Comparison of ENCODE assay signal across 2 cellular contexts in genomic region chr3:17479681-17480405, GRCh38.
TF ChIP-seq lines count a peak whose summit lies in the region.

No MANE protein-coding gene starts in this region.

TF ChIP-seq in A549, 52 proteins besides CTCF, POLR2A, EP300 and RAD21:
- TF ChIP-seq ZFP36 (IDR thresholded peaks at IDR 0.05; ENCODE audit: borderline replicate concordance, partially characterized antibody), result no peak
- no peak for TF ChIP-seq CBX2 (IDR thresholded peaks at IDR 0.05; ENCODE audit: borderline replicate concordance, low read depth)
- no peak for TF ChIP-seq MAZ (IDR thresholded peaks at IDR 0.05; ENCODE audit: borderline replicate concordance, low read depth, low read length)
- no peak for TF ChIP-seq JUN (IDR thresholded peaks at IDR 0.05)
- TF ChIP-seq ZC3H11A (IDR thresholded peaks at IDR 0.05), result no peak
- TF ChIP-seq BHLHE40 (IDR thresholded peaks at IDR 0.05; ENCODE audit: low read depth, low read length), result no peak
- TF ChIP-seq RCOR1 (IDR thresholded peaks at IDR 0.05; ENCODE audit: low read depth, low read length), result no peak
- no peak for TF ChIP-seq HOXA7 (CRISPR knock-in tag; IDR thresholded peaks at IDR 0.05)
- TF ChIP-seq FOSL2 (IDR thresholded peaks at IDR 0.05), result no peak
- no peak for TF ChIP-seq FOSL2 (CRISPR knock-in tag; IDR thresholded peaks at IDR 0.05)
- no peak for TF ChIP-seq RARB (CRISPR knock-in tag; IDR thresholded peaks at IDR 0.05)
- no peak for TF ChIP-seq ATOH8 (CRISPR knock-in tag; IDR thresholded peaks at IDR 0.05; ENCODE audit: low read depth)
- TF ChIP-seq NFE2L2 (conservative IDR thresholded peaks at IDR 0.05; ENCODE audit: low read length), result no peak
TF ChIP-seq in A549: peak in this region for 0.

TF ChIP-seq in IMR-90, 13 proteins besides CTCF, POLR2A, EP300 and RAD21:
- TF ChIP-seq CEBPB (IDR thresholded peaks at IDR 0.05; ENCODE audit: low read depth, low read length) (no peak), MXI1 (IDR thresholded peaks at IDR 0.05; ENCODE audit: borderline replicate concordance, low read depth, low read length) (no peak), CHD1 (IDR thresholded peaks at IDR 0.05; ENCODE audit: low read depth, low read length) (no peak), MAFK (IDR thresholded peaks at IDR 0.05; ENCODE audit: low read depth, low read length) (no peak), ELK1 (IDR thresholded peaks at IDR 0.05; ENCODE audit: borderline replicate concordance, low read depth, low read length) (no peak), FOS (IDR thresholded peaks at IDR 0.05; ENCODE audit: low read depth, low read length) (no peak), NFE2L2 (IDR thresholded peaks at IDR 0.05; ENCODE audit: low read depth, low read length) (no peak), SMC3 (IDR thresholded peaks at IDR 0.05; ENCODE audit: low read depth, low read length) (no peak), RCOR1 (IDR thresholded peaks at IDR 0.05; ENCODE audit: insufficient replicate concordance, low read length) (no peak), USF2 (IDR thresholded peaks at IDR 0.05; ENCODE audit: low read depth, low read length) (no peak), MAZ (IDR thresholded peaks at IDR 0.05; ENCODE audit: borderline replicate concordance, low read depth, low read length) (no peak), BHLHE40 (IDR thresholded peaks at IDR 0.05; ENCODE audit: low read depth, low read length) (no peak), RFX5 (IDR thresholded peaks at IDR 0.05; ENCODE audit: low read depth, low read length) (no peak)
